In genomic region chr7:157580324-157580723, GRCh38 we compare ENCODE assay signal across 27 cellular contexts.
"Had no signal": no experiment of that assay in that cellular context is flagged by ENCODE, and none has a peak within 500 bp of the region (broad histone marks: within the 10 kb centered on the region; RNA-seq: fewer than 3 reads in every experiment).

No MANE protein-coding gene starts in this region.

- H3K27me3 ChIP-seq: right atrium auricular region, testis had no signal

- H3K9ac ChIP-seq: neural progenitor cell, parathyroid adenoma had no signal

- H3K27ac ChIP-seq: esophagus squamous epithelium, heart right ventricle, lower lobe of right lung, neural progenitor cell, parathyroid adenoma, prostate gland, right atrium auricular region, testis, transverse colon had no signal

- H3K4me3 ChIP-seq: esophagus squamous epithelium, heart right ventricle, lower lobe of right lung, neural progenitor cell, prostate gland, right atrium auricular region, smooth muscle cell, testis, transverse colon had no signal

- FAIRE-seq: endometrium, islet of Langerhans had no signal

- H3K9me3 ChIP-seq: esophagus squamous epithelium, heart right ventricle, lower lobe of right lung, prostate gland, right atrium auricular region, testis, transverse colon had no signal

- H3K36me3 ChIP-seq: esophagus squamous epithelium, heart right ventricle, lower lobe of right lung, neural progenitor cell, prostate gland, right atrium auricular region, transverse colon had no signal

- ATAC-seq: effector memory CD8-positive, alpha-beta T cell; heart right ventricle; left ventricle myocardium superior; lower lobe of right lung; sciatic nerve; stimulated activated effector memory CD8-positive, alpha-beta T cell treated with anti-CD3 and anti-CD28 coated beads, Interleukin-12 subunit alpha, Interleukin-12 subunit beta, amount 100 ng/mL, for 72 hours; stimulated activated naive CD8-positive, alpha-beta T cell treated with anti-CD3 and anti-CD28 coated beads, Interleukin-15, Interleukin-2, amounts not matched to agents 100 U/mL and 50 U/mL, for 24 hours had no signal

- H3K4me1 ChIP-seq: esophagus squamous epithelium, heart right ventricle, lower lobe of right lung, parathyroid adenoma, prostate gland, right atrium auricular region, testis had no signal

- DNase-seq: cortex of kidney; effector memory CD8-positive, alpha-beta T cell; erythroblast; esophagus squamous epithelium; foreskin melanocyte; glutamatergic neuron; heart right ventricle; hippocampal formation; kidney glomerular epithelial cell; left colon; left ventricle myocardium superior; lower lobe of right lung; stimulated activated CD4-positive, alpha-beta T cell treated with anti-CD3 and anti-CD28 coated beads, Interleukin-2, amount 100 ng/mL, for 24 hours; stimulated activated CD4-positive, alpha-beta T cell treated with anti-CD3 and anti-CD28 coated beads, Interleukin-4, amount 100 ng/mL, for 24 hours; stimulated activated naive CD8-positive, alpha-beta T cell treated with anti-CD3 and anti-CD28 coated beads, Interleukin-15, Interleukin-2, amounts not matched to agents 100 U/mL and 50 U/mL, for 24 hours; substantia nigra; testis; transverse colon had no signal
